16 cellular contexts compared by ENCODE assay signal in genomic region chr3:168591587-168591986, GRCh38.
"Had no signal": no experiment of that assay in that cellular context is flagged by ENCODE, and none has a peak within 500 bp of the region (broad histone marks: within the 10 kb centered on the region; RNA-seq: fewer than 3 reads in every experiment).

No MANE protein-coding gene starts in this region.

- H3K9me3 Mint-ChIP-seq: nephron progenitor cell; stimulated activated naive B cell treated with anti-CD40 and anti-IgM and Interleukin-4, amounts not matched to agents 10 μg/mL and 1 μg/mL and 100 μg/mL, for 72 hours; stimulated activated naive CD8-positive, alpha-beta T cell treated with anti-CD3 and anti-CD28 coated beads, Interleukin-15, amount 100 ng/mL, for 72 hours had no signal

- ATAC-seq: heart right ventricle; naive thymus-derived CD4-positive, alpha-beta T cell; sciatic nerve; stimulated activated naive B cell treated with anti-CD40 and anti-IgM and Interleukin-4, amounts not matched to agents 10 μg/mL and 1 μg/mL and 100 μg/mL, for 72 hours; stimulated activated naive CD8-positive, alpha-beta T cell treated with anti-CD3 and anti-CD28 coated beads, Interleukin-15, amount 100 ng/mL, for 72 hours; upper lobe of right lung had no signal

- H3K36me3 Mint-ChIP-seq: naive thymus-derived CD4-positive, alpha-beta T cell; stimulated activated naive B cell treated with anti-CD40 and anti-IgM and Interleukin-4, amounts not matched to agents 10 μg/mL and 1 μg/mL and 100 μg/mL, for 72 hours had no signal

- DNase-seq: effector CD4-positive, alpha-beta T cell; heart right ventricle; hypothalamus; kidney glomerular epithelial cell; mesendoderm; naive thymus-derived CD4-positive, alpha-beta T cell; nephron progenitor cell; posterior cingulate gyrus; spleen; stimulated activated CD4-positive, alpha-beta T cell treated with anti-CD3 and anti-CD28 coated beads, Interleukin-2, amount 100 ng/mL, for 24 hours; stimulated activated CD4-positive, alpha-beta T cell treated with anti-CD3 and anti-CD28 coated beads, Interleukin-4, amount 100 ng/mL, for 4 hours; stimulated activated naive B cell treated with anti-CD40 and anti-IgM and Interleukin-4, amounts not matched to agents 10 μg/mL and 1 μg/mL and 100 μg/mL, for 72 hours; stimulated activated naive CD8-positive, alpha-beta T cell treated with anti-CD3 and anti-CD28 coated beads, Interleukin-15, amount 100 ng/mL, for 72 hours; testis; upper lobe of right lung had no signal

- H3K4me3 Mint-ChIP-seq: naive thymus-derived CD4-positive, alpha-beta T cell; nephron progenitor cell; stimulated activated naive B cell treated with anti-CD40 and anti-IgM and Interleukin-4, amounts not matched to agents 10 μg/mL and 1 μg/mL and 100 μg/mL, for 72 hours; stimulated activated naive CD8-positive, alpha-beta T cell treated with anti-CD3 and anti-CD28 coated beads, Interleukin-15, amount 100 ng/mL, for 72 hours had no signal

- H3K4me1 Mint-ChIP-seq: naive thymus-derived CD4-positive, alpha-beta T cell; nephron progenitor cell; stimulated activated naive B cell treated with anti-CD40 and anti-IgM and Interleukin-4, amounts not matched to agents 10 μg/mL and 1 μg/mL and 100 μg/mL, for 72 hours; stimulated activated naive CD8-positive, alpha-beta T cell treated with anti-CD3 and anti-CD28 coated beads, Interleukin-15, amount 100 ng/mL, for 72 hours had no signal

- H3K27me3 Mint-ChIP-seq: naive thymus-derived CD4-positive, alpha-beta T cell; stimulated activated naive B cell treated with anti-CD40 and anti-IgM and Interleukin-4, amounts not matched to agents 10 μg/mL and 1 μg/mL and 100 μg/mL, for 72 hours; stimulated activated naive CD8-positive, alpha-beta T cell treated with anti-CD3 and anti-CD28 coated beads, Interleukin-15, amount 100 ng/mL, for 72 hours had no signal

- H3K27ac Mint-ChIP-seq: naive thymus-derived CD4-positive, alpha-beta T cell; nephron progenitor cell; stimulated activated naive B cell treated with anti-CD40 and anti-IgM and Interleukin-4, amounts not matched to agents 10 μg/mL and 1 μg/mL and 100 μg/mL, for 72 hours; stimulated activated naive CD8-positive, alpha-beta T cell treated with anti-CD3 and anti-CD28 coated beads, Interleukin-15, amount 100 ng/mL, for 72 hours had no signal
